1 cellular context compared by ENCODE assay signal in genomic region chr6:155328539-155329459, GRCh38.
TF ChIP-seq lines count a peak whose summit lies in the region.

No MANE protein-coding gene starts in this region.

TF ChIP-seq in HepG2, 621 proteins besides CTCF, POLR2A, EP300 and RAD21 (continued from another document and continues in another):
- TF ChIP-seq JUND (CRISPR knock-in tag; IDR thresholded peaks at IDR 0.05): peak; percentile 78; the same call in 1 of the 2 replicates
- TF ChIP-seq MEIS2 (CRISPR knock-in tag; IDR thresholded peaks at IDR 0.05): peak; percentile 21; the same call in 1 of the 2 replicates
- TF ChIP-seq ISL2 (CRISPR knock-in tag; IDR thresholded peaks at IDR 0.05): peak; percentile 100
- no peak for TF ChIP-seq ZNF776 (CRISPR knock-in tag; IDR thresholded peaks at IDR 0.05)
- no peak for TF ChIP-seq MZF1 (CRISPR knock-in tag; IDR thresholded peaks at IDR 0.05; ENCODE audit: borderline replicate concordance)
- 0 out of 2 replicates have a peak, but pooled peaks have one; percentile 54 for TF ChIP-seq ZNF558 (CRISPR knock-in tag; IDR thresholded peaks at IDR 0.05; ENCODE audit: borderline replicate concordance)
- TF ChIP-seq, protein P1, sequence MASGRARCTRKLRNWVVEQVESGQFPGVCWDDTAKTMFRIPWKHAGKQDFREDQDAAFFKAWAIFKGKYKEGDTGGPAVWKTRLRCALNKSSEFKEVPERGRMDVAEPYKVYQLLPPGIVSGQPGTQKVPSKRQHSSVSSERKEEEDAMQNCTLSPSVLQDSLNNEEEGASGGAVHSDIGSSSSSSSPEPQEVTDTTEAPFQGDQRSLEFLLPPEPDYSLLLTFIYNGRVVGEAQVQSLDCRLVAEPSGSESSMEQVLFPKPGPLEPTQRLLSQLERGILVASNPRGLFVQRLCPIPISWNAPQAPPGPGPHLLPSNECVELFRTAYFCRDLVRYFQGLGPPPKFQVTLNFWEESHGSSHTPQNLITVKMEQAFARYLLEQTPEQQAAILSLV (CRISPR knock-in tag; IDR thresholded peaks at IDR 0.05; ENCODE audit: borderline replicate concordance): peak; percentile 81; the same call in 1 of the 2 replicates
- TF ChIP-seq ZKSCAN5 (CRISPR knock-in tag; IDR thresholded peaks at IDR 0.05): no peak
- peak; percentile 74 for TF ChIP-seq SIX4 (CRISPR knock-in tag; IDR thresholded peaks at IDR 0.05)
- TF ChIP-seq, protein P2, sequence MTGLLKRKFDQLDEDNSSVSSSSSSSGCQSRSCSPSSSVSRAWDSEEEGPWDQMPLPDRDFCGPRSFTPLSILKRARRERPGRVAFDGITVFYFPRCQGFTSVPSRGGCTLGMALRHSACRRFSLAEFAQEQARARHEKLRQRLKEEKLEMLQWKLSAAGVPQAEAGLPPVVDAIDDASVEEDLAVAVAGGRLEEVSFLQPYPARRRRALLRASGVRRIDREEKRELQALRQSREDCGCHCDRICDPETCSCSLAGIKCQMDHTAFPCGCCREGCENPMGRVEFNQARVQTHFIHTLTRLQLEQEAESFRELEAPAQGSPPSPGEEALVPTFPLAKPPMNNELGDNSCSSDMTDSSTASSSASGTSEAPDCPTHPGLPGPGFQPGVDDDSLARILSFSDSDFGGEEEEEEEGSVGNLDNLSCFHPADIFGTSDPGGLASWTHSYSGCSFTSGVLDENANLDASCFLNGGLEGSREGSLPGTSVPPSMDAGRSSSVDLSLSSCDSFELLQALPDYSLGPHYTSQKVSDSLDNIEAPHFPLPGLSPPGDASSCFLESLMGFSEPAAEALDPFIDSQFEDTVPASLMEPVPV (CRISPR knock-in tag; IDR thresholded peaks at IDR 0.05): no peak
- TF ChIP-seq MED8 (CRISPR knock-in tag; IDR thresholded peaks at IDR 0.05; ENCODE audit: insufficient replicate concordance): peak; percentile 97
- TF ChIP-seq ZNF260 (CRISPR knock-in tag; IDR thresholded peaks at IDR 0.05; ENCODE audit: borderline replicate concordance, low read depth): no peak
- TF ChIP-seq FOXM1 (CRISPR knock-in tag; IDR thresholded peaks at IDR 0.05): no peak
- no peak; the same call in none of the 2 replicates for TF ChIP-seq WIZ (CRISPR knock-in tag; IDR thresholded peaks at IDR 0.05)
- peak; percentile 99 for TF ChIP-seq SOX5 (CRISPR knock-in tag; IDR thresholded peaks at IDR 0.05; ENCODE audit: borderline replicate concordance)
- TF ChIP-seq ZNF317 (CRISPR knock-in tag; IDR thresholded peaks at IDR 0.05): peak; percentile 77
- TF ChIP-seq, protein P3, sequence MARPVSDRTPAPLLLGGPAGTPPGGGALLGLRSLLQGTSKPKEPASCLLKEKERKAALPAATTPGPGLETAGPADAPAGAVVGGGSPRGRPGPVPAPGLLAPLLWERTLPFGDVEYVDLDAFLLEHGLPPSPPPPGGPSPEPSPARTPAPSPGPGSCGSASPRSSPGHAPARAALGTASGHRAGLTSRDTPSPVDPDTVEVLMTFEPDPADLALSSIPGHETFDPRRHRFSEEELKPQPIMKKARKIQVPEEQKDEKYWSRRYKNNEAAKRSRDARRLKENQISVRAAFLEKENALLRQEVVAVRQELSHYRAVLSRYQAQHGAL (CRISPR knock-in tag; IDR thresholded peaks at IDR 0.05; ENCODE audit: not compliant biosample characterization): no peak
- peak; percentile 68; the same call in 1 of the 2 replicates for TF ChIP-seq ZNF746 (CRISPR knock-in tag; IDR thresholded peaks at IDR 0.05)
- TF ChIP-seq ZNF782 (CRISPR knock-in tag; IDR thresholded peaks at IDR 0.05; ENCODE audit: borderline replicate concordance): no peak
- no peak for TF ChIP-seq PCBP2 (optimal IDR thresholded peaks at IDR 0.05; ENCODE audit: low read depth, low read length, poor library complexity, severe bottlenecking)
- no peak; the same call in none of the 2 replicates for TF ChIP-seq KLF11 (CRISPR knock-in tag; IDR thresholded peaks at IDR 0.05)
- TF ChIP-seq MAF1 (CRISPR knock-in tag; IDR thresholded peaks at IDR 0.05; ENCODE audit: borderline replicate concordance): 0 out of 2 replicates have a peak, but pooled peaks have one; percentile 40
- no peak; the same call in 1 of the 2 replicates for TF ChIP-seq ZBTB20 (CRISPR knock-in tag; IDR thresholded peaks at IDR 0.05; ENCODE audit: borderline replicate concordance, low read depth)
- peak; percentile 64; the same call in 1 of the 2 replicates for TF ChIP-seq ZNF225 (CRISPR knock-in tag; IDR thresholded peaks at IDR 0.05)
- TF ChIP-seq ZBTB2 (CRISPR knock-in tag; IDR thresholded peaks at IDR 0.05; ENCODE audit: low read depth): no peak
- no peak for TF ChIP-seq ZNF496 (CRISPR knock-in tag; IDR thresholded peaks at IDR 0.05; ENCODE audit: insufficient replicate concordance)
- TF ChIP-seq, protein P4, sequence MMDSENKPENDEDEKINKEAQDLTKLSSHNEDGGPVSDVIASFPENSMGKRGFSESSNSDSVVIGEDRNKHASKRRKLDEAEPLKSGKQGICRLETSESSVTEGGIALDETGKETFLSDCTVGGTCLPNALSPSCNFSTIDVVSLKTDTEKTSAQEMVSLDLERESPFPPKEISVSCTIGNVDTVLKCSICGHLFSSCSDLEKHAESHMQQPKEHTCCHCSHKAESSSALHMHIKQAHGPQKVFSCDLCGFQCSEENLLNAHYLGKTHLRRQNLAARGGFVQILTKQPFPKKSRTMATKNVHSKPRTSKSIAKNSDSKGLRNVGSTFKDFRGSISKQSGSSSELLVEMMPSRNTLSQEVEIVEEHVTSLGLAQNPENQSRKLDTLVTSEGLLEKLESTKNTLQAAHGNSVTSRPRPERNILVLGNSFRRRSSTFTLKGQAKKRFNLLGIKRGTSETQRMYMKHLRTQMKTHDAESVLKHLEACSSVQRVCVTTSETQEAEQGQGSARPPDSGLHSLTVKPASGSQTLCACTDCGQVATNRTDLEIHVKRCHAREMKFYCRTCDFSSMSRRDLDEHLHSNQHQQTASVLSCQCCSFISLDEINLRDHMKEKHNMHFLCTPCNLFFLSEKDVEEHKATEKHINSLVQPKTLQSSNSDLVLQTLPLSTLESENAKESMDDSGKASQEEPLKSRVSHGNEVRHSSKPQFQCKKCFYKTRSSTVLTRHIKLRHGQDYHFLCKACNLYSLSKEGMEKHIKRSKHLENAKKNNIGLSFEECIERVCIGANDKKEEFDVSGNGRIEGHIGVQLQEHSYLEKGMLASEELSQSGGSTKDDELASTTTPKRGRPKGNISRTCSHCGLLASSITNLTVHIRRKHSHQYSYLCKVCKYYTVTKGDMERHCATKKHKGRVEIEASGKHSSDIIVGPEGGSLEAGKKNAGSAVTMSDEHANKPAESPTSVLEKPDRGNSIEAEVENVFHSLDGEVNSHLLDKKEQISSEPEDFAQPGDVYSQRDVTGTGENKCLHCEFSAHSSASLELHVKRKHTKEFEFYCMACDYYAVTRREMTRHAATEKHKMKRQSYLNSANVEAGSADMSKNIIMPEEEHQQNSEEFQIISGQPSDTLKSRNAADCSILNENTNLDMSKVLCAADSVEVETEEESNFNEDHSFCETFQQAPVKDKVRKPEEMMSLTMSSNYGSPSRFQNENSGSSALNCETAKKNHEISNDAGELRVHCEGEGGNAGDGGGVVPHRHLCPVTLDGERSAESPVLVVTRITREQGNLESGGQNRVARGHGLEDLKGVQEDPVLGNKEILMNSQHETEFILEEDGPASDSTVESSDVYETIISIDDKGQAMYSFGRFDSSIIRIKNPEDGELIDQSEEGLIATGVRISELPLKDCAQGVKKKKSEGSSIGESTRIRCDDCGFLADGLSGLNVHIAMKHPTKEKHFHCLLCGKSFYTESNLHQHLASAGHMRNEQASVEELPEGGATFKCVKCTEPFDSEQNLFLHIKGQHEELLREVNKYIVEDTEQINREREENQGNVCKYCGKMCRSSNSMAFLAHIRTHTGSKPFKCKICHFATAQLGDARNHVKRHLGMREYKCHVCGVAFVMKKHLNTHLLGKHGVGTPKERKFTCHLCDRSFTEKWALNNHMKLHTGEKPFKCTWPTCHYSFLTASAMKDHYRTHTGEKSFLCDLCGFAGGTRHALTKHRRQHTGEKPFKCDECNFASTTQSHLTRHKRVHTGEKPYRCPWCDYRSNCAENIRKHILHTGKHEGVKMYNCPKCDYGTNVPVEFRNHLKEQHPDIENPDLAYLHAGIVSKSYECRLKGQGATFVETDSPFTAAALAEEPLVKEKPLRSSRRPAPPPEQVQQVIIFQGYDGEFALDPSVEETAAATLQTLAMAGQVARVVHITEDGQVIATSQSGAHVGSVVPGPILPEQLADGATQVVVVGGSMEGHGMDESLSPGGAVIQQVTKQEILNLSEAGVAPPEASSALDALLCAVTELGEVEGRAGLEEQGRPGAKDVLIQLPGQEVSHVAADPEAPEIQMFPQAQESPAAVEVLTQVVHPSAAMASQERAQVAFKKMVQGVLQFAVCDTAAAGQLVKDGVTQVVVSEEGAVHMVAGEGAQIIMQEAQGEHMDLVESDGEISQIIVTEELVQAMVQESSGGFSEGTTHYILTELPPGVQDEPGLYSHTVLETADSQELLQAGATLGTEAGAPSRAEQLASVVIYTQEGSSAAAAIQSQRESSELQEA (CRISPR knock-in tag; IDR thresholded peaks at IDR 0.05; ENCODE audit: not compliant biosample characterization): no peak
- peak; percentile 68 for TF ChIP-seq ZNF563 (CRISPR knock-in tag; IDR thresholded peaks at IDR 0.05)
- no peak for TF ChIP-seq ZNF780A (CRISPR knock-in tag; IDR thresholded peaks at IDR 0.05)
- peak; percentile 26; the same call in 1 of the 2 replicates for TF ChIP-seq TARDBP (CRISPR knock-in tag; IDR thresholded peaks at IDR 0.05)
- no peak for TF ChIP-seq NFE2L1 (CRISPR knock-in tag; IDR thresholded peaks at IDR 0.05; ENCODE audit: borderline replicate concordance)
- TF ChIP-seq ZNF724P (CRISPR knock-in tag; IDR thresholded peaks at IDR 0.05; ENCODE audit: borderline replicate concordance): no peak
- no peak for TF ChIP-seq ZNF549 (CRISPR knock-in tag; IDR thresholded peaks at IDR 0.05)
- no peak for TF ChIP-seq KAT2B (IDR thresholded peaks at IDR 0.05; ENCODE audit: borderline replicate concordance, low read depth, low read length)
- TF ChIP-seq FOXA3 (CRISPR knock-in tag; IDR thresholded peaks at IDR 0.05): peak; percentile 83
- TF ChIP-seq, protein P5, sequence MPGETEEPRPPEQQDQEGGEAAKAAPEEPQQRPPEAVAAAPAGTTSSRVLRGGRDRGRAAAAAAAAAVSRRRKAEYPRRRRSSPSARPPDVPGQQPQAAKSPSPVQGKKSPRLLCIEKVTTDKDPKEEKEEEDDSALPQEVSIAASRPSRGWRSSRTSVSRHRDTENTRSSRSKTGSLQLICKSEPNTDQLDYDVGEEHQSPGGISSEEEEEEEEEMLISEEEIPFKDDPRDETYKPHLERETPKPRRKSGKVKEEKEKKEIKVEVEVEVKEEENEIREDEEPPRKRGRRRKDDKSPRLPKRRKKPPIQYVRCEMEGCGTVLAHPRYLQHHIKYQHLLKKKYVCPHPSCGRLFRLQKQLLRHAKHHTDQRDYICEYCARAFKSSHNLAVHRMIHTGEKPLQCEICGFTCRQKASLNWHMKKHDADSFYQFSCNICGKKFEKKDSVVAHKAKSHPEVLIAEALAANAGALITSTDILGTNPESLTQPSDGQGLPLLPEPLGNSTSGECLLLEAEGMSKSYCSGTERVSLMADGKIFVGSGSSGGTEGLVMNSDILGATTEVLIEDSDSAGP (CRISPR knock-in tag; IDR thresholded peaks at IDR 0.05; ENCODE audit: borderline replicate concordance): no peak
- no peak; the same call in 1 of the 2 replicates for TF ChIP-seq GFI1 (CRISPR knock-in tag; IDR thresholded peaks at IDR 0.05; ENCODE audit: borderline replicate concordance)
- TF ChIP-seq SRSF9 (IDR thresholded peaks at IDR 0.05; ENCODE audit: borderline replicate concordance, insufficient read depth, low read depth, low read length, poor library complexity, severe bottlenecking): no peak
- TF ChIP-seq MTA1 (CRISPR knock-in tag; IDR thresholded peaks at IDR 0.05; ENCODE audit: borderline replicate concordance): no peak
- no peak for TF ChIP-seq NFATC3 (CRISPR knock-in tag; IDR thresholded peaks at IDR 0.05)
- TF ChIP-seq, protein P6, sequence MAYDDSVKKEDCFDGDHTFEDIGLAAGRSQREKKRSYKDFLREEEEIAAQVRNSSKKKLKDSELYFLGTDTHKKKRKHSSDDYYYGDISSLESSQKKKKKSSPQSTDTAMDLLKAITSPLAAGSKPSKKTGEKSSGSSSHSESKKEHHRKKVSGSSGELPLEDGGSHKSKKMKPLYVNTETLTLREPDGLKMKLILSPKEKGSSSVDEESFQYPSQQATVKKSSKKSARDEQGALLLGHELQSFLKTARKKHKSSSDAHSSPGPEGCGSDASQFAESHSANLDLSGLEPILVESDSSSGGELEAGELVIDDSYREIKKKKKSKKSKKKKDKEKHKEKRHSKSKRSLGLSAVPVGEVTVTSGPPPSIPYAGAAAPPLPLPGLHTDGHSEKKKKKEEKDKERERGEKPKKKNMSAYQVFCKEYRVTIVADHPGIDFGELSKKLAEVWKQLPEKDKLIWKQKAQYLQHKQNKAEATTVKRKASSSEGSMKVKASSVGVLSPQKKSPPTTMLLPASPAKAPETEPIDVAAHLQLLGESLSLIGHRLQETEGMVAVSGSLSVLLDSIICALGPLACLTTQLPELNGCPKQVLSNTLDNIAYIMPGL (CRISPR knock-in tag; IDR thresholded peaks at IDR 0.05; ENCODE audit: borderline replicate concordance in 1 of 2, low read depth in 1 of 2): peak; percentile 50 to 93
- TF ChIP-seq ZNF205 (CRISPR knock-in tag; IDR thresholded peaks at IDR 0.05): 0 out of 2 replicates have a peak, but pooled peaks have one; percentile 30
- TF ChIP-seq NCOA2 (CRISPR knock-in tag; IDR thresholded peaks at IDR 0.05): peak; percentile 98
- no peak for TF ChIP-seq EED (CRISPR knock-in tag; IDR thresholded peaks at IDR 0.05)
- TF ChIP-seq ATF7 (IDR thresholded peaks at IDR 0.05): peak; percentile 90
- TF ChIP-seq ATF7 (CRISPR knock-in tag; IDR thresholded peaks at IDR 0.05): peak; percentile 29; the same call in 1 of the 2 replicates
- TF ChIP-seq FOXJ3 (CRISPR knock-in tag; IDR thresholded peaks at IDR 0.05; ENCODE audit: borderline replicate concordance): peak; percentile 99
- TF ChIP-seq HNRNPLL (IDR thresholded peaks at IDR 0.05; ENCODE audit: low read depth, low read length, poor library complexity, severe bottlenecking): no peak
- TF ChIP-seq TEAD3 (CRISPR knock-in tag; optimal IDR thresholded peaks at IDR 0.05; ENCODE audit: borderline replicate concordance): peak; percentile 97
- peak; percentile 63 for TF ChIP-seq CCDC6 (CRISPR knock-in tag; IDR thresholded peaks at IDR 0.05)
- no peak for TF ChIP-seq ZNF720 (CRISPR knock-in tag; IDR thresholded peaks at IDR 0.05)
- TF ChIP-seq HOXA5 (CRISPR knock-in tag; IDR thresholded peaks at IDR 0.05): no peak; the same call in none of the 2 replicates
- TF ChIP-seq ZSCAN30 (CRISPR knock-in tag; IDR thresholded peaks at IDR 0.05): no peak
- peak; percentile 24; the same call in 1 of the 2 replicates for TF ChIP-seq GTF2F1 (IDR thresholded peaks at IDR 0.05; ENCODE audit: low read length)
